ENCODE assay signal across 19 cellular contexts in genomic region chr22:37069319-37069718, GRCh38. TPM values are rescaled to one million over a fixed set of nuclear protein-coding genes. Genes with fewer than 3 reads are reported as not detected.
"Had no signal": no experiment of that assay in that cellular context is flagged by ENCODE, and none has a peak within 500 bp of the region (broad histone marks: within the 10 kb centered on the region; RNA-seq: fewer than 3 reads in every experiment).

No MANE protein-coding gene starts in this region.

- H3K4me3 ChIP-seq: heart right ventricle, prostate gland, skin epidermis, suprapubic skin had no signal

- H3K9me3 ChIP-seq: heart right ventricle, prostate gland, suprapubic skin had no signal

- DNase-seq: activated CD4-positive, alpha-beta T cell treated with anti-CD3 and anti-CD28 coated beads, Interleukin-2, amount 10 ng/mL, durations not matched to agents 7 days and 5 days; activated CD8-positive, alpha-beta memory T cell treated with anti-CD3 and anti-CD28 coated beads for 24 hours; activated naive CD4-positive, alpha-beta T cell; activated naive CD8-positive, alpha-beta T cell treated with anti-CD3 and anti-CD28 coated beads, Interleukin-2, amount 10 ng/mL, durations not matched to agents 7 days and 5 days; effector CD8-positive, alpha-beta T cell; heart right ventricle; left ventricle myocardium superior; mesenchymal stem cell; stimulated activated CD4-positive, alpha-beta T cell treated with anti-CD3 and anti-CD28 coated beads, Interleukin-4, amount 100 ng/mL, for 1 hour; stimulated activated naive CD4-positive, alpha-beta T cell had no signal

- H3K27ac ChIP-seq: epithelial cell of prostate, heart right ventricle, prostate gland, skin epidermis, suprapubic skin had no signal

- H3K36me3 ChIP-seq: heart right ventricle, prostate gland, suprapubic skin had no signal

- ATAC-seq: heart right ventricle; left ventricle myocardium superior; natural killer cell treated with Interleukin-12 subunit alpha and Interleukin-12 subunit beta and Interleukin-15 and Interleukin-18, amount 100 ng/mL, for 72 hours; right cardiac atrium had no signal

- H3K4me1 ChIP-seq: heart right ventricle, prostate gland had no signal

RNA-seq across cellular contexts. Expression of gene TMPRSS6, which starts 40.2 kb away (rescaled TPM):
- total RNA-seq: frontal cortex, heart right ventricle, kidney epithelial cell, left ventricle myocardium superior, omental fat pad, right cardiac atrium had no signal
- polyA plus RNA-seq: heart right ventricle, right cardiac atrium had no signal
